In genomic region chr3:171192176-171192854, GRCh38 we compare ENCODE assay signal across 12 cellular contexts.
A peak's percentile ranks its signal among the peaks of the same experiment; 100 is the strongest.
DNase-seq lines count a peak whose midpoint lies in the region; ATAC-seq, FAIRE-seq and TF ChIP-seq lines count a peak whose summit lies in the region.
"Had no signal": no experiment of that assay in that cellular context is flagged by ENCODE, and none has a peak within 500 bp of the region (broad histone marks: within the 10 kb centered on the region; RNA-seq: fewer than 3 reads in every experiment).

No MANE protein-coding gene starts in this region.

- no peaks in the 10 kb centered on the region for H3K9me1 ChIP-seq in endothelial cell of umbilical vein (replicated peaks; ENCODE audit: control insufficient read depth, extremely low read depth, insufficient read depth, low read length)

- ATAC-seq in GM19452 (IDR thresholded peaks at IDR 0.05; ENCODE audit: unreplicated experiment) (no peak), HG02884 (IDR thresholded peaks at IDR 0.05; ENCODE audit: unreplicated experiment) (no peak)
- ATAC-seq: stimulated activated memory B cell treated with anti-CD40 and anti-IgM and Interleukin-4, amounts not matched to agents 10 μg/mL and 1 μg/mL and 100 μg/mL, for 72 hours had no signal

- peak; percentile 11 for DNase-seq in stimulated activated CD4-positive, alpha-beta T cell treated with anti-CD3 and anti-CD28 coated beads, Interleukin-15, amount 100 ng/mL, for 24 hours
- DNase-seq in stimulated activated CD4-positive, alpha-beta T cell treated with anti-CD3 and anti-CD28 coated beads, Interleukin-12 subunit alpha, Interleukin-12 subunit beta, amount 100 ng/mL, for 4 hours: no peak
- DNase-seq in OCI-M1 (lab: John Stamatoyannopoulos, UW) (peak; percentile 9), endothelial cell of umbilical vein (ENCODE audit: low read depth, low spot score) (peak; percentile 90), stromal cell of bone marrow (ENCODE audit: low read depth) (peak; percentile 57), frontal cortex (ENCODE audit: low spot score in 2 of 2) (no peak)
- DNase-seq: DMS153, RPMI8226 had no signal

- no peak for TF ChIP-seq POLR2A in endothelial cell of umbilical vein (IDR thresholded peaks at IDR 0.05; ENCODE audit: low read depth, low read length)

- POLR2A ChIA-PET in endothelial cell of umbilical vein (lab: Charles Lee): interaction anchor here (1.6 kb wide), 1 partner anchor 13 kb away, joined by 6 read pairs; no protein-coding TSS in a partner anchor

- H3K79me2 ChIP-seq in endothelial cell of umbilical vein (ENCODE audit: control insufficient read depth, insufficient read depth, low read length): no peaks in the 10 kb centered on the region

- BruUV-seq in endothelial cell of umbilical vein (replicated peaks; lab: Mats Ljungman, UMichigan): TSS peak; percentile 68

- CTCF ChIA-PET in endothelial cell of umbilical vein (lab: Charles Lee): interaction anchor here (1.5 to 1.6 kb wide), 2 partner anchors 13 to 374 kb away, joined by 3 to 15 read pairs; no protein-coding TSS in a partner anchor

- no peak overlapping the region for H2AFZ ChIP-seq in endothelial cell of umbilical vein (ENCODE audit: low read depth, low read length)

- H3K9ac ChIP-seq in endothelial cell of umbilical vein (replicated peaks; ENCODE audit: extremely low read depth, insufficient read depth, low read length): peak overlapping the region; percentile 46

- H3K27ac ChIP-seq in endothelial cell of umbilical vein (ENCODE audit: insufficient read depth, low read depth, low read length): peak overlapping the region; percentile 91
- H3K27ac ChIP-seq: prostate gland had no signal

- H3K9me3 ChIP-seq in endothelial cell of umbilical vein (replicated peaks; ENCODE audit: control insufficient read depth, insufficient read depth, low read length): no peaks in the 10 kb centered on the region
- H3K9me3 ChIP-seq: prostate gland had no signal

- intact Hi-C loops in endothelial cell of umbilical vein (cut with micrococcal nuclease): loop anchor here (1.0 to 2.0 kb wide), 4 partner anchors 13 to 268 kb away; partner anchors contain the start of gene TNIK

- TF ChIP-seq CTCF in endothelial cell of umbilical vein (IDR thresholded peaks at IDR 0.05; ENCODE audit: extremely low read depth in 1 of 2, insufficient read depth in 1 of 2, low read depth in 1 of 2, low read length in 2 of 2): no peak

- H3K4me1 ChIP-seq in endothelial cell of umbilical vein (ENCODE audit: control insufficient read depth, extremely low read depth, insufficient read depth, low read length): peaks cover 64% of the 10 kb centered on the region
- H3K4me1 ChIP-seq: prostate gland had no signal

- H3K4me2 ChIP-seq in endothelial cell of umbilical vein (ENCODE audit: insufficient read depth, low read length): peak overlapping the region; percentile 47

- peak; percentile 8 for FAIRE-seq in endothelial cell of umbilical vein (lab: Jason Lieb, UNC)
- no peak for FAIRE-seq in frontal cortex (lab: Jason Lieb, UNC)

- no peaks in the 10 kb centered on the region for H3K27me3 ChIP-seq in endothelial cell of umbilical vein (ENCODE audit: control insufficient read depth in 2 of 2, insufficient read depth in 2 of 2, low read length in 2 of 2)

- no peak overlapping the region for H3K4me3 ChIP-seq in endothelial cell of umbilical vein (replicated peaks in 1 of 3; ENCODE audit: insufficient read depth in 1 of 3, low read depth in 1 of 3, low read length in 3 of 3)
- H3K4me3 ChIP-seq: prostate gland had no signal

- H4K20me1 ChIP-seq in endothelial cell of umbilical vein (replicated peaks; ENCODE audit: control insufficient read depth, extremely low read depth, insufficient read depth, low read length): no peaks in the 10 kb centered on the region

- H3K36me3 ChIP-seq in endothelial cell of umbilical vein (ENCODE audit: control insufficient read depth in 2 of 2, extremely low read depth in 1 of 2, insufficient read depth in 2 of 2, low read length in 2 of 2): no peaks in the 10 kb centered on the region
- H3K36me3 ChIP-seq: prostate gland had no signal

- dilution Hi-C loops in endothelial cell of umbilical vein (cut with MboI; ENCODE audit: extremely low pct_ligation_motif_present, low sequenced_read_pairs): no loop called here

TF ChIP-seq in endothelial cell of umbilical vein, 7 proteins besides CTCF, POLR2A, EP300 and RAD21:
- TF ChIP-seq GATA2 (IDR thresholded peaks at IDR 0.05; ENCODE audit: insufficient read depth, insufficient read length, low read depth, low read length) (peak; percentile 89), POLR2AphosphoS5 (IDR thresholded peaks at IDR 0.05; ENCODE audit: insufficient read depth, low read depth, low read length) (peak; percentile 43), MYC (IDR thresholded peaks at IDR 0.05; ENCODE audit: low read depth, low read length) (no peak), JUN (IDR thresholded peaks at IDR 0.05; ENCODE audit: borderline replicate concordance, insufficient read depth, insufficient read length, low read depth) (peak; percentile 83), FOS (IDR thresholded peaks at IDR 0.05; ENCODE audit: borderline replicate concordance, insufficient read depth, low read length) (peak; percentile 85), EZH2 (IDR thresholded peaks at IDR 0.05; ENCODE audit: borderline replicate concordance, low read depth, low read length, severe bottlenecking) (no peak), MAX (IDR thresholded peaks at IDR 0.05; ENCODE audit: insufficient read depth, insufficient read length) (no peak)

Comparison
In these comparisons a context has a peak if more than half of its experiments do, and no peak if none do; other contexts are left out.
1. DNase-seq: peak in stimulated activated CD4-positive, alpha-beta T cell treated with anti-CD3 and anti-CD28 coated beads, Interleukin-15, amount 100 ng/mL, for 24 hours (single experiment), OCI-M1 (single experiment), endothelial cell of umbilical vein (single experiment) and stromal cell of bone marrow (single experiment); none in stimulated activated CD4-positive, alpha-beta T cell treated with anti-CD3 and anti-CD28 coated beads, Interleukin-12 subunit alpha, Interleukin-12 subunit beta, amount 100 ng/mL, for 4 hours (single experiment) and frontal cortex (0 of 2).